In genomic region chr1:234696986-234697385, GRCh38 we compare ENCODE assay signal across 23 cellular contexts.
DNase-seq lines count a peak whose midpoint lies in the region; ATAC-seq, FAIRE-seq and TF ChIP-seq lines count a peak whose summit lies in the region.
"Had no signal": no experiment of that assay in that cellular context is flagged by ENCODE, and none has a peak within 500 bp of the region (broad histone marks: within the 10 kb centered on the region; RNA-seq: fewer than 3 reads in every experiment).

No MANE protein-coding gene starts in this region.

- peak; percentile 26 for FAIRE-seq in GM19239 (lab: Jason Lieb, UNC)
- FAIRE-seq: A204.1 had no signal

- intact Hi-C loops in posterior cingulate gyrus (cut with DNase I), result no loop called here

- ATAC-seq in HG02763 (IDR thresholded peaks at IDR 0.05; ENCODE audit: unreplicated experiment), result no peak
- ATAC-seq in GM18858 (IDR thresholded peaks at IDR 0.05; ENCODE audit: unreplicated experiment), result no peak
- ATAC-seq: activated CD8-positive, alpha-beta T cell treated with anti-CD3 and anti-CD28 coated beads for 36 hours; activated naive CD4-positive, alpha-beta T cell treated with anti-CD3 and anti-CD28 coated beads, Interleukin-2, amount 50 U/mL, for 72 hours had no signal

- TF ChIP-seq CTCF in AG09319 (IDR thresholded peaks at IDR 0.05; ENCODE audit: low read depth, low read length) (no peak), astrocyte of the spinal cord (IDR thresholded peaks at IDR 0.05; ENCODE audit: low read depth, low read length) (no peak)

- H3K4me3 ChIP-seq in astrocyte of the spinal cord (ENCODE audit: low read depth, low read length), result no peak overlapping the region
- H3K4me3 ChIP-seq: hepatocyte, suprapubic skin, upper lobe of left lung had no signal

- DNase-seq in AG09319 (ENCODE audit: extremely low read depth, low read depth) (peak; percentile 39), GM19239 (ENCODE audit: insufficient read length, low spot score) (no peak), astrocyte of the spinal cord (ENCODE audit: low read depth, low spot score) (peak; percentile 11), iris pigment epithelial cell (ENCODE audit: low read depth) (peak; percentile 15), posterior cingulate gyrus (no peak), A172 (ENCODE audit: low spot score) (no peak)
- DNase-seq: activated CD8-positive, alpha-beta memory T cell treated with anti-CD3 and anti-CD28 coated beads, Interleukin-2, amount 50 U/mL, for 48 hours; activated CD8-positive, alpha-beta T cell treated with anti-CD3 and anti-CD28 coated beads for 36 hours; CD4-positive, alpha-beta memory T cell; central memory CD4-positive, alpha-beta T cell; endodermal cell; HCEC 1CT; NCI-H146; NCI-H748 treated with DMSO at 0.1 percent for 48 hours; SIG-M5; stimulated activated naive CD4-positive, alpha-beta T cell treated with Interleukin-2 at 50 U/mL for 16 hours; upper lobe of left lung had no signal

- in situ Hi-C loops in astrocyte of the spinal cord (cut with HindIII; ENCODE audit: low sequenced_read_pairs), result no loop called here

Comparison
In these comparisons a context has a peak if more than half of its experiments do, and no peak if none do; other contexts are left out.
1. DNase-seq: peak in AG09319 (single experiment), astrocyte of the spinal cord (single experiment) and iris pigment epithelial cell (single experiment); none in GM19239 (single experiment), posterior cingulate gyrus (0 of 10) and A172 (single experiment).